20 cellular contexts compared by ENCODE assay signal in genomic region chr2:190571666-190572065, GRCh38. TPM values are rescaled to one million over a fixed set of nuclear protein-coding genes. Genes with fewer than 3 reads are reported as not detected.
DNase-seq lines count a peak whose midpoint lies in the region; ATAC-seq and TF ChIP-seq lines count a peak whose summit lies in the region.
"Had no signal": no experiment of that assay in that cellular context is flagged by ENCODE, and none has a peak within 500 bp of the region (broad histone marks: within the 10 kb centered on the region; RNA-seq: fewer than 3 reads in every experiment).

No MANE protein-coding gene starts in this region.

- DNase-seq in Calu3 (peak; percentile 51), LoVo (ENCODE audit: low spot score) (peak; percentile 30), T-helper 17 cell (no peak), foreskin keratinocyte (peak; percentile 41 to 86), GM13976 (ENCODE audit: low spot score) (no peak), medulla oblongata (ENCODE audit: extremely low spot score) (no peak), thyroid gland (no peak), adrenal gland (no peak)
- DNase-seq: activated CD8-positive, alpha-beta memory T cell treated with anti-CD3 and anti-CD28 coated beads, Interleukin-2, amount 50 U/mL, for 48 hours; activated naive CD4-positive, alpha-beta T cell treated with anti-CD3 and anti-CD28 coated beads for 36 hours; brain microvascular endothelial cell; COR-L47; effector CD8-positive, alpha-beta T cell; immature natural killer cell; midbrain; NCI-H2171 treated with DMSO at 0.1 percent for 48 hours; nucleus accumbens; trophoblast cell had no signal

- TF ChIP-seq POLR2A in thyroid gland (IDR thresholded peaks at IDR 0.05) (no peak), adrenal gland (IDR thresholded peaks at IDR 0.05) (no peak)

- no peak for TF ChIP-seq CTCF in Calu3 (IDR thresholded peaks at IDR 0.05; ENCODE audit: unreplicated experiment)
- TF ChIP-seq CTCF in foreskin keratinocyte (conservative IDR thresholded peaks at IDR 0.05): no peak
- TF ChIP-seq CTCF in GM13976 (IDR thresholded peaks at IDR 0.05; ENCODE audit: borderline replicate concordance, control extremely low read depth, extremely low read depth, insufficient read depth, missing control alignments): no peak
- no peak for TF ChIP-seq CTCF in thyroid gland (IDR thresholded peaks at IDR 0.05)
- no peak for TF ChIP-seq CTCF in adrenal gland (IDR thresholded peaks at IDR 0.05)

- no peaks in the 10 kb centered on the region for H3K36me3 Mint-ChIP-seq in Calu3 (ENCODE audit: insufficient read depth, unreplicated experiment)
- no peaks in the 10 kb centered on the region for H3K36me3 Mint-ChIP-seq in T-helper 17 cell (ENCODE audit: low read depth)

- H3K4me3 ChIP-seq in thyroid gland (replicated peaks in 1 of 3) (no peak overlapping the region), adrenal gland (no peak overlapping the region)
- H3K4me3 ChIP-seq: gastroesophageal sphincter had no signal

- H3K27ac Mint-ChIP-seq in Calu3 (ENCODE audit: unreplicated experiment) (peak overlapping the region; percentile 57), T-helper 17 cell (peak overlapping the region; percentile 27)
- H3K27ac Mint-ChIP-seq: activated naive CD4-positive, alpha-beta T cell treated with anti-CD3 and anti-CD28 coated beads for 36 hours had no signal

- H3K4me3 Mint-ChIP-seq in Calu3 (ENCODE audit: low read depth, unreplicated experiment) (no peak overlapping the region), T-helper 17 cell (no peak overlapping the region)
- H3K4me3 Mint-ChIP-seq: activated naive CD4-positive, alpha-beta T cell treated with anti-CD3 and anti-CD28 coated beads for 36 hours; immature natural killer cell had no signal

- peaks cover 8% of the 10 kb centered on the region for H3K9me3 Mint-ChIP-seq in Calu3 (ENCODE audit: low read depth, unreplicated experiment)

- CTCF ChIA-PET in Calu3 (lab: Charles Lee): interaction anchor here (0.8 kb wide), 1 partner anchor 8 kb away, joined by 3 read pairs; no protein-coding TSS in a partner anchor

- peak overlapping the region; percentile 17 for H3K27ac ChIP-seq in foreskin keratinocyte
- H3K27ac ChIP-seq in thyroid gland: no peak overlapping the region
- H3K27ac ChIP-seq in adrenal gland: no peak overlapping the region
- H3K27ac ChIP-seq: brain microvascular endothelial cell, gastroesophageal sphincter had no signal

- in situ Hi-C loops in GM13976 (cut with MboI; ENCODE audit: low sequenced_read_pairs, unreplicated experiment): no loop called here

- no peak for ATAC-seq in T-helper 17 cell
- peak; percentile 57 for ATAC-seq in foreskin keratinocyte
- ATAC-seq: activated CD4-positive, CD25-positive, alpha-beta regulatory T cell treated with anti-CD3 and anti-CD28 coated beads, Interleukin-2, amount 50 U/mL, for 24 hours; gastroesophageal sphincter had no signal

- no peaks in the 10 kb centered on the region for H3K36me3 ChIP-seq in thyroid gland
- H3K36me3 ChIP-seq in adrenal gland (replicated peaks in 1 of 2): no peaks in the 10 kb centered on the region
- H3K36me3 ChIP-seq: brain microvascular endothelial cell, gastroesophageal sphincter had no signal

- H3K27me3 Mint-ChIP-seq in Calu3 (ENCODE audit: unreplicated experiment) (no peaks in the 10 kb centered on the region), T-helper 17 cell (no peaks in the 10 kb centered on the region)

- H3K9me3 ChIP-seq in T-helper 17 cell (ENCODE audit: control insufficient read depth, low read length, poor library complexity, severe bottlenecking): no peaks in the 10 kb centered on the region
- H3K9me3 ChIP-seq in thyroid gland: no peaks in the 10 kb centered on the region
- no peaks in the 10 kb centered on the region for H3K9me3 ChIP-seq in adrenal gland (replicated peaks in 1 of 3)

- BruUV-seq in Calu3 (replicated peaks; lab: Mats Ljungman, UMichigan): no TSS peak

- intact Hi-C loops in Calu3 (cut with micrococcal nuclease; ENCODE audit: unreplicated experiment): loop anchor here (5.0 kb wide), 1 partner anchor 34 kb away; no protein-coding TSS in a partner anchor
- intact Hi-C loops in thyroid gland (cut with DNase I): no loop called here
- intact Hi-C loops in adrenal gland (cut with DNase I): no loop called here

- H3K4me1 Mint-ChIP-seq in Calu3 (ENCODE audit: low read depth, unreplicated experiment): peaks cover 23% of the 10 kb centered on the region
- peaks cover 7% of the 10 kb centered on the region for H3K4me1 Mint-ChIP-seq in T-helper 17 cell

- H3K4me1 ChIP-seq in foreskin keratinocyte (peaks cover 26% of the 10 kb centered on the region), thyroid gland (no peaks in the 10 kb centered on the region), adrenal gland (replicated peaks in 1 of 2) (no peaks in the 10 kb centered on the region)

- H3K27me3 ChIP-seq in foreskin keratinocyte (no peaks in the 10 kb centered on the region), thyroid gland (no peaks in the 10 kb centered on the region), adrenal gland (no peaks in the 10 kb centered on the region)
- H3K27me3 ChIP-seq: brain microvascular endothelial cell, gastroesophageal sphincter had no signal

RNA-seq across cellular contexts. Expression of gene NEMP2, which starts 37.1 kb away (rescaled TPM):
- 8.5 and 10.2 TPM in 2 replicates for total RNA-seq in Calu3 (2022)
- total RNA-seq in T-helper 17 cell: 10 to 100 TPM; 12.7 to 15.1 TPM
- 4.4 and 5.6 TPM in 2 replicates for total RNA-seq in foreskin keratinocyte
- polyA plus RNA-seq in foreskin keratinocyte: 2.1 and 2.2 TPM in 2 replicates
- total RNA-seq in thyroid gland: 1 to 10 TPM; 5.6 to 9.0 (median 7.3) TPM
- total RNA-seq in adrenal gland: 1 to 10 TPM; 2.5 to 7.1 (median 5.1) TPM
- 1 to 10 TPM in 1 of 3 donors, under 1 TPM in 2; 0.61 to 2.7 (median 0.72) TPM for polyA plus RNA-seq in adrenal gland

Comparison
In these comparisons a context has a peak if more than half of its experiments do, and no peak if none do; other contexts are left out.
1. DNase-seq: peak in Calu3 (single experiment), LoVo (single experiment) and foreskin keratinocyte (2 of 2); none in T-helper 17 cell (0 of 3), GM13976 (single experiment), medulla oblongata (single experiment), thyroid gland (0 of 2) and adrenal gland (0 of 7).